Comparison of ENCODE assay signal across 9 cellular contexts in the genomic region with DNA sequence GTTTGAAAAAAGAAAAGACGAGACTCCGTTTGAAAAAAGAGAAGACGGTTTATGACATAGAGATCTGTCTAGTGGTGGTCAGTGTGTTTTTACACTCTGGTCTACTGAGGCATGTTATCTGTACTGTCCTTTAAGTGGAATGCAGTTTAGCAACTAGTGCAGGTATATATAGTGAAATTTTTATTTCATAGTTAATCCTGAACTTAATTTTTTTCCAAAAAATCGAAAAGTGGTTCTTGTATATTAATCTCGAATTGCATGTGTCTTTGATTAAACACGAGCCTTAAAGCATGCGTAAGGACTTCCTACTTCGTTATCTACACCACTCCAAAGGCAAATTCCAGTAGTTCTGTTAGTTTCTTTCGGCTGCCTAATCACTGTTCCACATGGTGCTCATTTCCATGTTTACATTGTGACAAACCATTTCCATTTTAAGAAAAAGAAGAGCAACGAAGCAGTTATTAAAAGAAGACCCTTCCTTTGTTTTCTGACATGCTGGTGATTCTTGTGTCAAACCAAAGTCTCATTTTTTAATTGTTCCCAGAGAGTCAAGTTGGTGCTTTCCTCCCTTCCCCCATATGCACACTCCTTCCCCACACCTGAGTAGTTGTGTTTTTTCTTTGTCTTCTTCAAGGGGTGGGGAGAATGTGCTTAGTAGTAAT. TPM values are rescaled to one million over a fixed set of nuclear protein-coding genes. Genes with fewer than 3 reads are reported as not detected.
A peak's percentile ranks its signal among the peaks of the same experiment; 100 is the strongest.
DNase-seq lines count a peak whose midpoint lies in the region; ATAC-seq and TF ChIP-seq lines count a peak whose summit lies in the region.
"Had no signal": no experiment of that assay in that cellular context is flagged by ENCODE, and none has a peak within 500 bp of the region (broad histone marks: within the 10 kb centered on the region; RNA-seq: fewer than 3 reads in every experiment).

No MANE protein-coding gene starts in this region.

- H3K27ac Mint-ChIP-seq in activated naive CD8-positive, alpha-beta T cell treated with anti-CD3 and anti-CD28 coated beads for 36 hours: peak overlapping the region; percentile 95

- ATAC-seq in left ventricle myocardium superior (no peak), HG03175 (IDR thresholded peaks at IDR 0.05; ENCODE audit: unreplicated experiment) (no peak), HG03469 (IDR thresholded peaks at IDR 0.05; ENCODE audit: unreplicated experiment) (no peak)

- no peaks in the 10 kb centered on the region for H3K27me3 ChIP-seq in left ventricle myocardium inferior (ENCODE audit: low read depth)
- H3K27me3 ChIP-seq in iPS-18a (ENCODE audit: control insufficient read depth, insufficient read depth, low read length): peaks cover 14% of the 10 kb centered on the region
- no peaks in the 10 kb centered on the region for H3K27me3 ChIP-seq in vagina
- H3K27me3 ChIP-seq: upper lobe of left lung had no signal

- intact Hi-C loops in left ventricle myocardium inferior (cut with micrococcal nuclease) (no loop called here), left ventricle myocardium superior (cut with micrococcal nuclease) (no loop called here), vagina (cut with DNase I) (no loop called here)

- TF ChIP-seq CTCF in left ventricle myocardium inferior (IDR thresholded peaks at IDR 0.05; ENCODE audit: borderline replicate concordance) (no peak), vagina (IDR thresholded peaks at IDR 0.05) (no peak)

- H3K9me3 ChIP-seq in left ventricle myocardium inferior (replicated peaks) (no peaks in the 10 kb centered on the region), iPS-18a (ENCODE audit: control insufficient read depth, low read depth, low read length) (no peaks in the 10 kb centered on the region), vagina (no peaks in the 10 kb centered on the region)
- H3K9me3 ChIP-seq: upper lobe of left lung had no signal

- H3K4me3 ChIP-seq in left ventricle myocardium inferior (peak overlapping the region; percentile 96), iPS-18a (ENCODE audit: low read length) (peak overlapping the region; percentile 89), vagina (peak overlapping the region; percentile 91 to 93)

- H3K9ac ChIP-seq in iPS-18a (ENCODE audit: low read length): no peak overlapping the region

- no peak for TF ChIP-seq POLR2A in vagina (IDR thresholded peaks at IDR 0.05)

- no peaks in the 10 kb centered on the region for H3K27me3 Mint-ChIP-seq in activated naive CD8-positive, alpha-beta T cell treated with anti-CD3 and anti-CD28 coated beads for 36 hours

- H3K9me3 Mint-ChIP-seq in activated naive CD8-positive, alpha-beta T cell treated with anti-CD3 and anti-CD28 coated beads for 36 hours: peaks cover 6% of the 10 kb centered on the region

- peaks cover 44% of the 10 kb centered on the region for H3K36me3 Mint-ChIP-seq in activated naive CD8-positive, alpha-beta T cell treated with anti-CD3 and anti-CD28 coated beads for 36 hours

- DNase-seq in left ventricle myocardium inferior (no peak), left ventricle myocardium superior (no peak), vagina (ENCODE audit: extremely low spot score in 2 of 2) (no peak), islet precursor cell (no peak)
- no peak for DNase-seq in activated naive CD8-positive, alpha-beta T cell treated with anti-CD3 and anti-CD28 coated beads for 36 hours

- H3K27ac ChIP-seq in left ventricle myocardium inferior (replicated peaks) (no peak overlapping the region), iPS-18a (ENCODE audit: low read length) (no peak overlapping the region), vagina (peak overlapping the region; percentile 99)

- peaks cover 56% of the 10 kb centered on the region for H3K4me1 Mint-ChIP-seq in activated naive CD8-positive, alpha-beta T cell treated with anti-CD3 and anti-CD28 coated beads for 36 hours

- H3K4me1 ChIP-seq in left ventricle myocardium inferior: peaks cover 60% of the 10 kb centered on the region
- H3K4me1 ChIP-seq in iPS-18a (ENCODE audit: control insufficient read depth, low read depth, low read length): peaks cover 26% of the 10 kb centered on the region
- H3K4me1 ChIP-seq in vagina: peaks cover 48% of the 10 kb centered on the region

- H3K36me3 ChIP-seq in left ventricle myocardium inferior (no peaks in the 10 kb centered on the region), iPS-18a (ENCODE audit: control insufficient read depth, low read depth, low read length) (no peaks in the 10 kb centered on the region), vagina (no peaks in the 10 kb centered on the region)
- H3K36me3 ChIP-seq: upper lobe of left lung had no signal

- peak overlapping the region; percentile 92 for H3K4me3 Mint-ChIP-seq in activated naive CD8-positive, alpha-beta T cell treated with anti-CD3 and anti-CD28 coated beads for 36 hours

RNA-seq across cellular contexts. Expression of a gene that starts 2.3 kb away (rescaled TPM):
- 31.9 TPM for total RNA-seq in left ventricle myocardium inferior
- total RNA-seq in left ventricle myocardium superior: 31.6 TPM
- 10 to 100 TPM; 63.4 to 64.4 TPM for total RNA-seq in activated naive CD8-positive, alpha-beta T cell treated with anti-CD3 and anti-CD28 coated beads for 36 hours
- 61.4 TPM for total RNA-seq in vagina
